Comparison of ENCODE assay signal across 1 cellular context in the genomic region with DNA sequence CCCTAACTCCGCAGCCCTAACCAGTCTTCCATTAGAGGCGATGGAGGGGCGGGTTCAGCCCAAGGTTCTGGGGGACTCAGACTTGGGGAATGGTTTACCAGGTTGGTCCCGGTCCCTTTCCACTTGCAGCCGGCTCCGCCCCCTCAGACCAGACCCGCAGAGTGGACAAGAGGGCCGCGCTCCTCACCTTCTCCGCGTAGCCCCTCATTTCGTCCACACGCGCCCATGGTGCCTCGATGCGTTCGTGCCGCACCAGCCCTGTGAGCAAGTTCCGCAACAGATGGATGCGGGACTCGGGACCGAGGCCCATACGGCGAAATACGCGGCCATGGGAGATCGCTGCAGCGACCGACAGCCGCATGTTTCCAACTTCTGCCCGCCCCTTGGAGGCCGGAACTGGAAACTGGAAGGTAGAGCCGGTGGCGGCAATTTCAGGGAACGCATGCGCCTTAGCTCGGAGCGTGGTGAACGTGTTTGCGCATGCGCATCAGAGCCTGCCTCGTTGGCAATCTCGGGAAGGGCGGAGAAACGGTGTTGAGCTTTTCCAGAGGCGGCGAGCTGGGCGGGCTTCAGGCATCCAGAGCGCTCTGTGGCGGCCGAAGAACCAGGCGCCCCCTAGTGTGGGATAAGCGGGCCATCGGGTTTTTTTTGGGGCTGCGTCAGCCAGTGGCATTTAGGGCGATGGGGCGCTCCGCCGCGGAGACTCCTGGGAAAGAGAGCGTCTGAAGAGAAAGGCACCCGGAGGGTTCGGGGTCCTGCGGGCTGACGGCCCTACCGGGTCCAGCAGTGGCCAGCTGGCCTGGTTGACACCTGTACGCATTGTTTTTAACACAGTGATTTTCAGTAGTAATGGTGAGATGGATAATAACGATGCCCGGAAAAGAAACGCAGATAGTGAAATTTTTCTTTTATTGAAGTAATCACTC.
A peak's percentile ranks its signal among the peaks of the same experiment; 100 is the strongest.
TF ChIP-seq lines count a peak whose summit lies in the region.

A gene (minus strand): TSS at position 405 of the 926 bp plus-strand sequence. CDS start 44 bp downstream, at position 361.

TF ChIP-seq in HepG2, 621 proteins besides CTCF, POLR2A, EP300 and RAD21 (continued from another document and continues in another):
- TF ChIP-seq, protein P1, sequence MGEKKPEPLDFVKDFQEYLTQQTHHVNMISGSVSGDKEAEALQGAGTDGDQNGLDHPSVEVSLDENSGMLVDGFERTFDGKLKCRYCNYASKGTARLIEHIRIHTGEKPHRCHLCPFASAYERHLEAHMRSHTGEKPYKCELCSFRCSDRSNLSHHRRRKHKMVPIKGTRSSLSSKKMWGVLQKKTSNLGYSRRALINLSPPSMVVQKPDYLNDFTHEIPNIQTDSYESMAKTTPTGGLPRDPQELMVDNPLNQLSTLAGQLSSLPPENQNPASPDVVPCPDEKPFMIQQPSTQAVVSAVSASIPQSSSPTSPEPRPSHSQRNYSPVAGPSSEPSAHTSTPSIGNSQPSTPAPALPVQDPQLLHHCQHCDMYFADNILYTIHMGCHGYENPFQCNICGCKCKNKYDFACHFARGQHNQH (CRISPR knock-in tag; IDR thresholded peaks at IDR 0.05) = peak; percentile 90
- TF ChIP-seq, protein P2, sequence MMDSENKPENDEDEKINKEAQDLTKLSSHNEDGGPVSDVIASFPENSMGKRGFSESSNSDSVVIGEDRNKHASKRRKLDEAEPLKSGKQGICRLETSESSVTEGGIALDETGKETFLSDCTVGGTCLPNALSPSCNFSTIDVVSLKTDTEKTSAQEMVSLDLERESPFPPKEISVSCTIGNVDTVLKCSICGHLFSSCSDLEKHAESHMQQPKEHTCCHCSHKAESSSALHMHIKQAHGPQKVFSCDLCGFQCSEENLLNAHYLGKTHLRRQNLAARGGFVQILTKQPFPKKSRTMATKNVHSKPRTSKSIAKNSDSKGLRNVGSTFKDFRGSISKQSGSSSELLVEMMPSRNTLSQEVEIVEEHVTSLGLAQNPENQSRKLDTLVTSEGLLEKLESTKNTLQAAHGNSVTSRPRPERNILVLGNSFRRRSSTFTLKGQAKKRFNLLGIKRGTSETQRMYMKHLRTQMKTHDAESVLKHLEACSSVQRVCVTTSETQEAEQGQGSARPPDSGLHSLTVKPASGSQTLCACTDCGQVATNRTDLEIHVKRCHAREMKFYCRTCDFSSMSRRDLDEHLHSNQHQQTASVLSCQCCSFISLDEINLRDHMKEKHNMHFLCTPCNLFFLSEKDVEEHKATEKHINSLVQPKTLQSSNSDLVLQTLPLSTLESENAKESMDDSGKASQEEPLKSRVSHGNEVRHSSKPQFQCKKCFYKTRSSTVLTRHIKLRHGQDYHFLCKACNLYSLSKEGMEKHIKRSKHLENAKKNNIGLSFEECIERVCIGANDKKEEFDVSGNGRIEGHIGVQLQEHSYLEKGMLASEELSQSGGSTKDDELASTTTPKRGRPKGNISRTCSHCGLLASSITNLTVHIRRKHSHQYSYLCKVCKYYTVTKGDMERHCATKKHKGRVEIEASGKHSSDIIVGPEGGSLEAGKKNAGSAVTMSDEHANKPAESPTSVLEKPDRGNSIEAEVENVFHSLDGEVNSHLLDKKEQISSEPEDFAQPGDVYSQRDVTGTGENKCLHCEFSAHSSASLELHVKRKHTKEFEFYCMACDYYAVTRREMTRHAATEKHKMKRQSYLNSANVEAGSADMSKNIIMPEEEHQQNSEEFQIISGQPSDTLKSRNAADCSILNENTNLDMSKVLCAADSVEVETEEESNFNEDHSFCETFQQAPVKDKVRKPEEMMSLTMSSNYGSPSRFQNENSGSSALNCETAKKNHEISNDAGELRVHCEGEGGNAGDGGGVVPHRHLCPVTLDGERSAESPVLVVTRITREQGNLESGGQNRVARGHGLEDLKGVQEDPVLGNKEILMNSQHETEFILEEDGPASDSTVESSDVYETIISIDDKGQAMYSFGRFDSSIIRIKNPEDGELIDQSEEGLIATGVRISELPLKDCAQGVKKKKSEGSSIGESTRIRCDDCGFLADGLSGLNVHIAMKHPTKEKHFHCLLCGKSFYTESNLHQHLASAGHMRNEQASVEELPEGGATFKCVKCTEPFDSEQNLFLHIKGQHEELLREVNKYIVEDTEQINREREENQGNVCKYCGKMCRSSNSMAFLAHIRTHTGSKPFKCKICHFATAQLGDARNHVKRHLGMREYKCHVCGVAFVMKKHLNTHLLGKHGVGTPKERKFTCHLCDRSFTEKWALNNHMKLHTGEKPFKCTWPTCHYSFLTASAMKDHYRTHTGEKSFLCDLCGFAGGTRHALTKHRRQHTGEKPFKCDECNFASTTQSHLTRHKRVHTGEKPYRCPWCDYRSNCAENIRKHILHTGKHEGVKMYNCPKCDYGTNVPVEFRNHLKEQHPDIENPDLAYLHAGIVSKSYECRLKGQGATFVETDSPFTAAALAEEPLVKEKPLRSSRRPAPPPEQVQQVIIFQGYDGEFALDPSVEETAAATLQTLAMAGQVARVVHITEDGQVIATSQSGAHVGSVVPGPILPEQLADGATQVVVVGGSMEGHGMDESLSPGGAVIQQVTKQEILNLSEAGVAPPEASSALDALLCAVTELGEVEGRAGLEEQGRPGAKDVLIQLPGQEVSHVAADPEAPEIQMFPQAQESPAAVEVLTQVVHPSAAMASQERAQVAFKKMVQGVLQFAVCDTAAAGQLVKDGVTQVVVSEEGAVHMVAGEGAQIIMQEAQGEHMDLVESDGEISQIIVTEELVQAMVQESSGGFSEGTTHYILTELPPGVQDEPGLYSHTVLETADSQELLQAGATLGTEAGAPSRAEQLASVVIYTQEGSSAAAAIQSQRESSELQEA (CRISPR knock-in tag; IDR thresholded peaks at IDR 0.05; ENCODE audit: not compliant biosample characterization) = peak; percentile 84
- TF ChIP-seq ZSCAN20 (CRISPR knock-in tag; IDR thresholded peaks at IDR 0.05; ENCODE audit: borderline replicate concordance) (no peak), FOXM1 (CRISPR knock-in tag; IDR thresholded peaks at IDR 0.05) (no peak), ZBTB21 (CRISPR knock-in tag; IDR thresholded peaks at IDR 0.05) (no peak), TAF15 (IDR thresholded peaks at IDR 0.05; ENCODE audit: low read depth, low read length, poor library complexity, severe bottlenecking) (peak; percentile 96), MTF2 (CRISPR knock-in tag; IDR thresholded peaks at IDR 0.05; ENCODE audit: borderline replicate concordance) (peak; percentile 84; the same call in 1 of the 2 replicates), SCMH1 (CRISPR knock-in tag; IDR thresholded peaks at IDR 0.05; ENCODE audit: borderline replicate concordance) (no peak), ZNF124 (CRISPR knock-in tag; IDR thresholded peaks at IDR 0.05) (0 out of 2 replicates have a peak, but pooled peaks have one; percentile 36), ASH2L (IDR thresholded peaks at IDR 0.05; ENCODE audit: insufficient read length, low read depth, low read length) (peak; percentile 91), ZNF33A (CRISPR knock-in tag; IDR thresholded peaks at IDR 0.05; ENCODE audit: borderline replicate concordance) (no peak), SOX5 (CRISPR knock-in tag; IDR thresholded peaks at IDR 0.05; ENCODE audit: borderline replicate concordance) (peak; percentile 59; the same call in 1 of the 2 replicates), KDM2A (CRISPR knock-in tag; IDR thresholded peaks at IDR 0.05; ENCODE audit: borderline replicate concordance, low read depth) (peak; percentile 76; the same call in 1 of the 2 replicates)
- TF ChIP-seq, protein P3, sequence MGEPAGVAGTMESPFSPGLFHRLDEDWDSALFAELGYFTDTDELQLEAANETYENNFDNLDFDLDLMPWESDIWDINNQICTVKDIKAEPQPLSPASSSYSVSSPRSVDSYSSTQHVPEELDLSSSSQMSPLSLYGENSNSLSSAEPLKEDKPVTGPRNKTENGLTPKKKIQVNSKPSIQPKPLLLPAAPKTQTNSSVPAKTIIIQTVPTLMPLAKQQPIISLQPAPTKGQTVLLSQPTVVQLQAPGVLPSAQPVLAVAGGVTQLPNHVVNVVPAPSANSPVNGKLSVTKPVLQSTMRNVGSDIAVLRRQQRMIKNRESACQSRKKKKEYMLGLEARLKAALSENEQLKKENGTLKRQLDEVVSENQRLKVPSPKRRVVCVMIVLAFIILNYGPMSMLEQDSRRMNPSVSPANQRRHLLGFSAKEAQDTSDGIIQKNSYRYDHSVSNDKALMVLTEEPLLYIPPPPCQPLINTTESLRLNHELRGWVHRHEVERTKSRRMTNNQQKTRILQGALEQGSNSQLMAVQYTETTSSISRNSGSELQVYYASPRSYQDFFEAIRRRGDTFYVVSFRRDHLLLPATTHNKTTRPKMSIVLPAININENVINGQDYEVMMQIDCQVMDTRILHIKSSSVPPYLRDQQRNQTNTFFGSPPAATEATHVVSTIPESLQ (CRISPR knock-in tag; conservative IDR thresholded peaks at IDR 0.05) = peak; percentile 90; the same call in 1 of the 2 replicates
- TF ChIP-seq, protein P4, sequence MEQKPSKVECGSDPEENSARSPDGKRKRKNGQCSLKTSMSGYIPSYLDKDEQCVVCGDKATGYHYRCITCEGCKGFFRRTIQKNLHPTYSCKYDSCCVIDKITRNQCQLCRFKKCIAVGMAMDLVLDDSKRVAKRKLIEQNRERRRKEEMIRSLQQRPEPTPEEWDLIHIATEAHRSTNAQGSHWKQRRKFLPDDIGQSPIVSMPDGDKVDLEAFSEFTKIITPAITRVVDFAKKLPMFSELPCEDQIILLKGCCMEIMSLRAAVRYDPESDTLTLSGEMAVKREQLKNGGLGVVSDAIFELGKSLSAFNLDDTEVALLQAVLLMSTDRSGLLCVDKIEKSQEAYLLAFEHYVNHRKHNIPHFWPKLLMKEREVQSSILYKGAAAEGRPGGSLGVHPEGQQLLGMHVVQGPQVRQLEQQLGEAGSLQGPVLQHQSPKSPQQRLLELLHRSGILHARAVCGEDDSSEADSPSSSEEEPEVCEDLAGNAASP (CRISPR knock-in tag; IDR thresholded peaks at IDR 0.05; ENCODE audit: borderline replicate concordance) = peak; percentile 12; the same call in 1 of the 2 replicates
- TF ChIP-seq, protein P5, sequence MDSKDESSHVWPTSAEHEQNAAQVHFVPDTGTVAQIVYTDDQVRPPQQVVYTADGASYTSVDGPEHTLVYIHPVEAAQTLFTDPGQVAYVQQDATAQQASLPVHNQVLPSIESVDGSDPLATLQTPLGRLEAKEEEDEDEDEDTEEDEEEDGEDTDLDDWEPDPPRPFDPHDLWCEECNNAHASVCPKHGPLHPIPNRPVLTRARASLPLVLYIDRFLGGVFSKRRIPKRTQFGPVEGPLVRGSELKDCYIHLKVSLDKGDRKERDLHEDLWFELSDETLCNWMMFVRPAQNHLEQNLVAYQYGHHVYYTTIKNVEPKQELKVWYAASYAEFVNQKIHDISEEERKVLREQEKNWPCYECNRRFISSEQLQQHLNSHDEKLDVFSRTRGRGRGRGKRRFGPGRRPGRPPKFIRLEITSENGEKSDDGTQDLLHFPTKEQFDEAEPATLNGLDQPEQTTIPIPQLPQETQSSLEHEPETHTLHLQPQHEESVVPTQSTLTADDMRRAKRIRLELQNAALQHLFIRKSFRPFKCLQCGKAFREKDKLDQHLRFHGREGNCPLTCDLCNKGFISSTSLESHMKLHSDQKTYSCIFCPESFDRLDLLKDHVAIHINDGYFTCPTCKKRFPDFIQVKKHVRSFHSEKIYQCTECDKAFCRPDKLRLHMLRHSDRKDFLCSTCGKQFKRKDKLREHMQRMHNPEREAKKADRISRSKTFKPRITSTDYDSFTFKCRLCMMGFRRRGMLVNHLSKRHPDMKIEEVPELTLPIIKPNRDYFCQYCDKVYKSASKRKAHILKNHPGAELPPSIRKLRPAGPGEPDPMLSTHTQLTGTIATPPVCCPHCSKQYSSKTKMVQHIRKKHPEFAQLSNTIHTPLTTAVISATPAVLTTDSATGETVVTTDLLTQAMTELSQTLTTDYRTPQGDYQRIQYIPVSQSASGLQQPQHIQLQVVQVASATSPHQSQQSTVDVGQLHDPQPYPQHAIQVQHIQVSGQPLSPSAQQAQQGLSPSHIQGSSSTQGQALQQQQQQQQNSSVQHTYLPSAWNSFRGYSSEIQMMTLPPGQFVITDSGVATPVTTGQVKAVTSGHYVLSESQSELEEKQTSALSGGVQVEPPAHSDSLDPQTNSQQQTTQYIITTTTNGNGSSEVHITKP (CRISPR knock-in tag; IDR thresholded peaks at IDR 0.05; ENCODE audit: low read depth) = peak; percentile 61; the same call in 1 of the 2 replicates
- TF ChIP-seq, protein P6, sequence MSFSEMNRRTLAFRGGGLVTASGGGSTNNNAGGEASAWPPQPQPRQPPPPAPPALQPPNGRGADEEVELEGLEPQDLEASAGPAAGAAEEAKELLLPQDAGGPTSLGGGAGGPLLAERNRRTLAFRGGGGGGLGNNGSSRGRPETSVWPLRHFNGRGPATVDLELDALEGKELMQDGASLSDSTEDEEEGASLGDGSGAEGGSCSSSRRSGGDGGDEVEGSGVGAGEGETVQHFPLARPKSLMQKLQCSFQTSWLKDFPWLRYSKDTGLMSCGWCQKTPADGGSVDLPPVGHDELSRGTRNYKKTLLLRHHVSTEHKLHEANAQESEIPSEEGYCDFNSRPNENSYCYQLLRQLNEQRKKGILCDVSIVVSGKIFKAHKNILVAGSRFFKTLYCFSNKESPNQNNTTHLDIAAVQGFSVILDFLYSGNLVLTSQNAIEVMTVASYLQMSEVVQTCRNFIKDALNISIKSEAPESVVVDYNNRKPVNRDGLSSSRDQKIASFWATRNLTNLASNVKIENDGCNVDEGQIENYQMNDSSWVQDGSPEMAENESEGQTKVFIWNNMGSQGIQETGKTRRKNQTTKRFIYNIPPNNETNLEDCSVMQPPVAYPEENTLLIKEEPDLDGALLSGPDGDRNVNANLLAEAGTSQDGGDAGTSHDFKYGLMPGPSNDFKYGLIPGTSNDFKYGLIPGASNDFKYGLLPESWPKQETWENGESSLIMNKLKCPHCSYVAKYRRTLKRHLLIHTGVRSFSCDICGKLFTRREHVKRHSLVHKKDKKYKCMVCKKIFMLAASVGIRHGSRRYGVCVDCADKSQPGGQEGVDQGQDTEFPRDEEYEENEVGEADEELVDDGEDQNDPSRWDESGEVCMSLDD (CRISPR knock-in tag; IDR thresholded peaks at IDR 0.05; ENCODE audit: borderline replicate concordance) = peak; percentile 98
- TF ChIP-seq, protein P7, sequence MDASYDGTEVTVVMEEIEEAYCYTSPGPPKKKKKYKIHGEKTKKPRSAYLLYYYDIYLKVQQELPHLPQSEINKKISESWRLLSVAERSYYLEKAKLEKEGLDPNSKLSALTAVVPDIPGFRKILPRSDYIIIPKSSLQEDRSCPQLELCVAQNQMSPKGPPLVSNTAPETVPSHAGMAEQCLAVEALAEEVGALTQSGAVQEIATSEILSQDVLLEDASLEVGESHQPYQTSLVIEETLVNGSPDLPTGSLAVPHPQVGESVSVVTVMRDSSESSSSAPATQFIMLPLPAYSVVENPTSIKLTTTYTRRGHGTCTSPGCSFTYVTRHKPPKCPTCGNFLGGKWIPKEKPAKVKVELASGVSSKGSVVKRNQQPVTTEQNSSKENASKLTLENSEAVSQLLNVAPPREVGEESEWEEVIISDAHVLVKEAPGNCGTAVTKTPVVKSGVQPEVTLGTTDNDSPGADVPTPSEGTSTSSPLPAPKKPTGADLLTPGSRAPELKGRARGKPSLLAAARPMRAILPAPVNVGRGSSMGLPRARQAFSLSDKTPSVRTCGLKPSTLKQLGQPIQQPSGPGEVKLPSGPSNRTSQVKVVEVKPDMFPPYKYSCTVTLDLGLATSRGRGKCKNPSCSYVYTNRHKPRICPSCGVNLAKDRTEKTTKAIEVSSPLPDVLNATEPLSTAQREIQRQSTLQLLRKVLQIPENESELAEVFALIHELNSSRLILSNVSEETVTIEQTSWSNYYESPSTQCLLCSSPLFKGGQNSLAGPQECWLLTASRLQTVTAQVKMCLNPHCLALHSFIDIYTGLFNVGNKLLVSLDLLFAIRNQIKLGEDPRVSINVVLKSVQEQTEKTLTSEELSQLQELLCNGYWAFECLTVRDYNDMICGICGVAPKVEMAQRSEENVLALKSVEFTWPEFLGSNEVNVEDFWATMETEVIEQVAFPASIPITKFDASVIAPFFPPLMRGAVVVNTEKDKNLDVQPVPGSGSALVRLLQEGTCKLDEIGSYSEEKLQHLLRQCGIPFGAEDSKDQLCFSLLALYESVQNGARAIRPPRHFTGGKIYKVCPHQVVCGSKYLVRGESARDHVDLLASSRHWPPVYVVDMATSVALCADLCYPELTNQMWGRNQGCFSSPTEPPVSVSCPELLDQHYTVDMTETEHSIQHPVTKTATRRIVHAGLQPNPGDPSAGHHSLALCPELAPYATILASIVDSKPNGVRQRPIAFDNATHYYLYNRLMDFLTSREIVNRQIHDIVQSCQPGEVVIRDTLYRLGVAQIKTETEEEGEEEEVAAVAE (CRISPR knock-in tag; IDR thresholded peaks at IDR 0.05; ENCODE audit: borderline replicate concordance) = peak; percentile 80; the same call in 1 of the 2 replicates
